In the genomic region with DNA sequence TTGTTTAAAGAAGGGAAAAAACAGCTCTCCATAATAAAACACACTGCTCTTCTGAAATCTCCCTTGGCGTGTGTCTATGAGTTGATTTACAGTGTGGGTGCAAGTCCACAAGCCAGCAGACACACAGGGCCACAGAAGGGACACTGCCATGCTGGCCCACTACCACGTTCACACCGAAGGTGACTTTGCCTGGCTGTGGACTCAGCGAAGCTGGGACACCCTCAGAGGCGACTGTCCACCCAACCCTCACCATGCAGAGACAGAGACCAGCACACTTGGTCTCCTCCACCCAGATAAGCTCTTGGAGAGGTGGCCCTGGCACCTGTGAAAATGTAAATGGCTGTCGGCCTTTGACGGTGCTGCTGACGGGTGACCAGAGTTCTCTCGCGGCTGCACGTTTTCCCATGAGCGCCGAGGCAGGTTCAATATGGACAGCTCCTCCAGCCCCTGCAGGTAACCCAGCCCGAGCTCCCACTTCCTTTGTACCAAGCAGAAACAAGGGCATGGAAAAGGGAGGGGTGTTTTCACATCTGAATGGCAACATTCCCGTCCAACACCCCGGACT, we compare ENCODE assay signal across 23 cellular contexts.
DNase-seq lines count a peak whose midpoint lies in the region; ATAC-seq and TF ChIP-seq lines count a peak whose summit lies in the region.
"Had no signal": no experiment of that assay in that cellular context is flagged by ENCODE, and none has a peak within 500 bp of the region (broad histone marks: within the 10 kb centered on the region; RNA-seq: fewer than 3 reads in every experiment).

No MANE protein-coding gene starts in this region.

- no peak overlapping the region for H3K27ac ChIP-seq in PC-3 (ENCODE audit: low read length)
- H3K27ac ChIP-seq in neuronal stem cell (replicated peaks; ENCODE audit: low read length) = no peak overlapping the region
- H3K27ac ChIP-seq in aorta (ENCODE audit: low read depth in 1 of 2, low read length in 2 of 2) = no peak overlapping the region
- H3K27ac ChIP-seq: HL-60 had no signal

- H3K9me3 ChIP-seq in PC-3 (ENCODE audit: low read length) (no peaks in the 10 kb centered on the region), neuronal stem cell (replicated peaks in 1 of 2; ENCODE audit: control insufficient read depth in 2 of 2, insufficient read depth in 1 of 2, low read depth in 1 of 2, low read length in 2 of 2) (peaks cover 0 to 1% of the 10 kb centered on the region in 2 donors), aorta (ENCODE audit: control insufficient read depth, low read length) (peaks cover 1% of the 10 kb centered on the region)
- H3K9me3 ChIP-seq: BE2C had no signal

- no peak overlapping the region for H3K4ac ChIP-seq in neuronal stem cell (ENCODE audit: low read length)

- ATAC-seq in Right ventricle myocardium superior (ENCODE audit: poor library complexity) (no peak), PC-3 (no peak), aorta (ENCODE audit: low FRiP score) (no peak)
- ATAC-seq: HCT116 had no signal

- H2BK15ac ChIP-seq in neuronal stem cell (ENCODE audit: low read length) = no peak overlapping the region

- H3K27me3 ChIP-seq in PC-3 (ENCODE audit: low read length) = peaks cover 45% of the 10 kb centered on the region
- H3K27me3 ChIP-seq in neuronal stem cell (ENCODE audit: control insufficient read depth in 3 of 3, insufficient read depth in 3 of 3, low read depth in 1 of 3, low read length in 3 of 3) = peaks cover 0 to 27% (median 0%) of the 10 kb centered on the region in 3 experiments
- no peaks in the 10 kb centered on the region for H3K27me3 ChIP-seq in aorta (ENCODE audit: control insufficient read depth in 1 of 2, insufficient read depth in 2 of 2, low read length in 1 of 2)

- no peak overlapping the region for H2BK120ac ChIP-seq in neuronal stem cell (ENCODE audit: low read depth, low read length)

- peaks cover 14% of the 10 kb centered on the region for H3K4me1 ChIP-seq in PC-3 (ENCODE audit: insufficient read depth, low read length)
- H3K4me1 ChIP-seq in neuronal stem cell (ENCODE audit: control insufficient read depth in 2 of 2, insufficient read depth in 1 of 2, low read depth in 1 of 2, low read length in 2 of 2) = peaks cover 0 to 1% of the 10 kb centered on the region in 2 donors
- H3K4me1 ChIP-seq in aorta (ENCODE audit: control insufficient read depth in 1 of 2, insufficient read depth in 2 of 2, low read length in 2 of 2) = no peaks in the 10 kb centered on the region
- H3K4me1 ChIP-seq: BE2C had no signal

- H3F3A ChIP-seq in PC-3 (ENCODE audit: low read length, unreplicated experiment) = no peaks in the 10 kb centered on the region

- intact Hi-C loops in Right ventricle myocardium superior (cut with DNase I) (no loop called here), cardiac septum (cut with DNase I) (no loop called here), PC-3 (cut with micrococcal nuclease) (no loop called here), aorta (cut with DNase I) (no loop called here)

- H2AK5ac ChIP-seq in neuronal stem cell (ENCODE audit: low read depth, low read length) = no peak overlapping the region

- TF ChIP-seq CTCF in PC-3 (conservative IDR thresholded peaks at IDR 0.05; ENCODE audit: low read depth, low read length) = no peak

- no peak overlapping the region for H3K23ac ChIP-seq in neuronal stem cell (ENCODE audit: low read depth, low read length, poor library complexity)

- H3K79me2 ChIP-seq in PC-3 (ENCODE audit: low read length) = no peaks in the 10 kb centered on the region

- H3K4me2 ChIP-seq in PC-3 (ENCODE audit: low read length) (peak overlapping the region; percentile 35; the same call in 1 of the 2 replicates), neuronal stem cell (ENCODE audit: insufficient read depth, low read length, poor library complexity, severe bottlenecking) (no peak overlapping the region)

- no CpG with 5 or more reads among the region's 16 CpGs for WGBS in neuronal stem cell (ENCODE audit: extremely low coverage in 2 of 2, insufficient read length in 2 of 2, insufficient replicate concordance in 1 of 2), 2 donors
- WGBS in aorta, 2 donors = 68 to 69% methylated on average over 16 of the region's 16 CpGs

- POLR2A ChIA-PET in PC-3 (lab: Charles Lee; ENCODE audit: unreplicated experiment) = no interaction called here

- H4K8ac ChIP-seq in neuronal stem cell (ENCODE audit: low read depth, low read length) = no peak overlapping the region

- CTCF ChIA-PET in PC-3 (lab: Charles Lee) = no interaction called here

- H2BK5ac ChIP-seq in neuronal stem cell (ENCODE audit: low read length) = no peak overlapping the region

- peak overlapping the region; percentile 36 for H3K18ac ChIP-seq in neuronal stem cell (ENCODE audit: low read length)

- H2BK12ac ChIP-seq in neuronal stem cell (ENCODE audit: low read length) = no peak overlapping the region

- H4K91ac ChIP-seq in neuronal stem cell (ENCODE audit: low read depth, low read length, poor library complexity) = no peak overlapping the region

- H3K9ac ChIP-seq in PC-3 (ENCODE audit: low read length) (no peak overlapping the region), neuronal stem cell (ENCODE audit: low read depth, low read length, poor library complexity) (peak overlapping the region; percentile 35)

- no TSS peak for BruUV-seq in PC-3 (replicated peaks; lab: Mats Ljungman, UMichigan)

- H3K4me3 ChIP-seq in PC-3 (ENCODE audit: low read length) (no peak overlapping the region), neuronal stem cell (ENCODE audit: low read length in 2 of 2) (no peak overlapping the region), aorta (ENCODE audit: low read length in 2 of 2) (no peak overlapping the region)

- no peaks in the 10 kb centered on the region for H3K9me2 ChIP-seq in PC-3 (replicated peaks; ENCODE audit: low read length)

- no peaks in the 10 kb centered on the region for H4K20me1 ChIP-seq in PC-3 (ENCODE audit: low read length)

- DNase-seq in Right ventricle myocardium superior (peak; percentile 13), cardiac septum (ENCODE audit: low spot score) (no peak), PC-3 (no peak), neuronal stem cell (ENCODE audit: low spot score) (no peak), aorta (peak; percentile 31 to 68), NCI-H2029 treated with DMSO at 0.1 percent for 48 hours (lab: John Stamatoyannopoulos, UW) (no peak), H4 (ENCODE audit: low spot score) (no peak)
- DNase-seq: 8988T; ACHN; BE2C; CD4-positive, CD25-positive, alpha-beta regulatory T cell; DMS153; DND-41; GOT3; NCI-H1092 treated with DMSO at 0.1 percent for 48 hours; NCI-H1436 treated with DMSO at 0.1 percent for 48 hours; NCI-H1930; NCI-H2227 treated with DMSO at 0.1 percent for 48 hours; NCI-H526 treated with DMSO at 0.1 percent for 48 hours; RPMI8226; SHP77 treated with DMSO at 0.1 percent for 48 hours had no signal

- H3K36me3 ChIP-seq in PC-3 (ENCODE audit: low read depth, low read length) = no peaks in the 10 kb centered on the region
- no peaks in the 10 kb centered on the region for H3K36me3 ChIP-seq in neuronal stem cell (replicated peaks in 1 of 2; ENCODE audit: control insufficient read depth in 2 of 2, insufficient read depth in 2 of 2, low read length in 2 of 2)
- no peaks in the 10 kb centered on the region for H3K36me3 ChIP-seq in aorta (ENCODE audit: control insufficient read depth in 1 of 2, insufficient read depth in 2 of 2, low read length in 1 of 2)
- H3K36me3 ChIP-seq: BE2C had no signal

- H2AFZ ChIP-seq in PC-3 (ENCODE audit: low read length) = no peak overlapping the region
- H2AFZ ChIP-seq in neuronal stem cell (ENCODE audit: low read length) = no peak overlapping the region

- H3K14ac ChIP-seq in neuronal stem cell (ENCODE audit: low read length) = no peak overlapping the region

- no peaks in the 10 kb centered on the region for H3K79me1 ChIP-seq in neuronal stem cell (ENCODE audit: low read depth, low read length)

Comparison
In these comparisons a context has a peak if more than half of its experiments do, and no peak if none do; other contexts are left out.
1. DNase-seq: peak in Right ventricle myocardium superior (single experiment) and aorta (2 of 2); none in cardiac septum (single experiment), PC-3 (single experiment), neuronal stem cell (single experiment), NCI-H2029 treated with DMSO at 0.1 percent for 48 hours (single experiment) and H4 (single experiment).